ENCODE assay signal across 9 cellular contexts in genomic region chr13:30115257-30115600, GRCh38.
DNase-seq lines count a peak whose midpoint lies in the region; ATAC-seq and TF ChIP-seq lines count a peak whose summit lies in the region.
"Had no signal": no experiment of that assay in that cellular context is flagged by ENCODE, and none has a peak within 500 bp of the region (broad histone marks: within the 10 kb centered on the region; RNA-seq: fewer than 3 reads in every experiment).

No MANE protein-coding gene starts in this region.

- CTCF ChIA-PET in BJ (lab: Yijun Ruan, JAX), result interaction anchor here (0.6 to 6.1 kb wide), 35 partner anchors 9 to 647 kb away, joined by 3 to 103 read pairs (median 4); partner anchors contain the start of gene UBL3

- peaks cover 82% of the 10 kb centered on the region for H3K4me1 Mint-ChIP-seq in nephron progenitor cell

- TF ChIP-seq CTCF in BJ (IDR thresholded peaks at IDR 0.05; ENCODE audit: insufficient read depth, low read depth, low read length) (no peak), LNCAP (IDR thresholded peaks at IDR 0.05) (peak; percentile 23; the same call in 1 of the 2 replicates), nephron progenitor cell (IDR thresholded peaks at IDR 0.05) (no peak)

- no peak overlapping the region for H3K27ac Mint-ChIP-seq in nephron progenitor cell
- H3K27ac Mint-ChIP-seq: activated naive CD4-positive, alpha-beta T cell treated with anti-CD3 and anti-CD28 coated beads, Interleukin-2, amount 50 U/mL, for 72 hours had no signal

- POLR2A ChIA-PET in BJ (lab: Charles Lee), result no interaction called here

- H3K9me3 ChIP-seq in duodenal mucosa (ENCODE audit: control insufficient read depth in 1 of 2, low read length in 2 of 2), result no peaks in the 10 kb centered on the region

- peak overlapping the region; percentile 43 for H3K4me3 ChIP-seq in BJ (ENCODE audit: low read depth, low read length)
- H3K4me3 ChIP-seq in duodenal mucosa (ENCODE audit: low read depth in 1 of 2, low read length in 2 of 2), result peak overlapping the region; percentile 64

- H3K27ac ChIP-seq in duodenal mucosa (ENCODE audit: low read depth, low read length), result no peak overlapping the region

- H3K9ac ChIP-seq in duodenal mucosa (ENCODE audit: low read depth in 1 of 2, low read length in 2 of 2), result peak overlapping the region in 1 of 2 donors; percentile 55

- H3K27me3 Mint-ChIP-seq in nephron progenitor cell (ENCODE audit: low read depth, poor library complexity), result peaks cover 16% of the 10 kb centered on the region

- DNase-seq in BJ (ENCODE audit: low read depth), result no peak
- DNase-seq in nephron progenitor cell, result no peak
- no peak for DNase-seq in SW480 (ENCODE audit: low spot score)
- DNase-seq in anterior cingulate cortex (lab: John Stamatoyannopoulos, UW), result no peak
- no peak for DNase-seq in NCI-H1930 (lab: John Stamatoyannopoulos, UW)

- H3K9me3 Mint-ChIP-seq in nephron progenitor cell, result peaks cover 3% of the 10 kb centered on the region
- H3K9me3 Mint-ChIP-seq: activated naive CD4-positive, alpha-beta T cell treated with anti-CD3 and anti-CD28 coated beads, Interleukin-2, amount 50 U/mL, for 72 hours had no signal

- no peaks in the 10 kb centered on the region for H3K36me3 Mint-ChIP-seq in nephron progenitor cell (ENCODE audit: low read depth)
- H3K36me3 Mint-ChIP-seq: activated naive CD4-positive, alpha-beta T cell treated with anti-CD3 and anti-CD28 coated beads, Interleukin-2, amount 50 U/mL, for 72 hours had no signal

- no peaks in the 10 kb centered on the region for H3K27me3 ChIP-seq in BJ (ENCODE audit: control insufficient read depth, insufficient read depth, low read length)
- H3K27me3 ChIP-seq in duodenal mucosa (ENCODE audit: control insufficient read depth in 1 of 2, insufficient read depth in 2 of 2, low read length in 2 of 2), result no peaks in the 10 kb centered on the region

- peak overlapping the region; percentile 83 for H3K4me3 Mint-ChIP-seq in nephron progenitor cell

- H3K4me1 ChIP-seq in duodenal mucosa (ENCODE audit: control insufficient read depth in 1 of 2, insufficient read depth in 2 of 2, low read length in 2 of 2), result peaks cover 14 to 16% of the 10 kb centered on the region in 2 donors

- ATAC-seq in GM18519 (IDR thresholded peaks at IDR 0.05; ENCODE audit: low FRiP score, unreplicated experiment), result no peak

- H3K36me3 ChIP-seq in BJ (ENCODE audit: control insufficient read depth, insufficient read depth, low read length) (no peaks in the 10 kb centered on the region; the same call in 1 of the 2 replicates), duodenal mucosa (ENCODE audit: control insufficient read depth in 1 of 2, insufficient read depth in 2 of 2, low read length in 2 of 2) (no peaks in the 10 kb centered on the region)
